In genomic region chr9:100428871-100429654, GRCh38 we compare ENCODE assay signal across 9 cellular contexts. TPM values are rescaled to one million over a fixed set of nuclear protein-coding genes. Genes with fewer than 3 reads are reported as not detected.
A peak's percentile ranks its signal among the peaks of the same experiment; 100 is the strongest.
DNase-seq lines count a peak whose midpoint lies in the region; ATAC-seq and TF ChIP-seq lines count a peak whose summit lies in the region.
"Had no signal": no experiment of that assay in that cellular context is flagged by ENCODE, and none has a peak within 500 bp of the region (broad histone marks: within the 10 kb centered on the region; RNA-seq: fewer than 3 reads in every experiment).

No MANE protein-coding gene starts in this region.

- TF ChIP-seq CTCF in fibroblast of mammary gland (conservative IDR thresholded peaks at IDR 0.05; ENCODE audit: control insufficient read depth, insufficient read depth, low read depth, low read length): no peak
- TF ChIP-seq CTCF in osteoblast (IDR thresholded peaks at IDR 0.05; ENCODE audit: extremely low read depth, low read depth, low read length): no peak

- H3K79me2 ChIP-seq in osteoblast (ENCODE audit: insufficient read depth, low read length): peaks cover 59% of the 10 kb centered on the region

- H3K27me3 ChIP-seq in SJCRH30: no peaks in the 10 kb centered on the region
- no peaks in the 10 kb centered on the region for H3K27me3 ChIP-seq in osteoblast (ENCODE audit: insufficient read depth, low read length)

- H3K9me3 ChIP-seq in SJCRH30 (replicated peaks) (no peaks in the 10 kb centered on the region), osteoblast (ENCODE audit: low read depth, low read length) (no peaks in the 10 kb centered on the region)

- H3K27ac ChIP-seq in SJCRH30 (peak overlapping the region; percentile 53), osteoblast (ENCODE audit: low read depth, low read length) (peak overlapping the region; percentile 97)

- H3K4me3 ChIP-seq in SJCRH30 (no peak overlapping the region), fibroblast of mammary gland (ENCODE audit: control insufficient read depth, low read depth, low read length) (peak overlapping the region; percentile 83), osteoblast (ENCODE audit: insufficient read depth, low read length) (peak overlapping the region; percentile 87)

- H4K20me1 ChIP-seq in osteoblast (ENCODE audit: insufficient read depth, low read length): peaks cover 11% of the 10 kb centered on the region

- peak; percentile 65 for DNase-seq in DMS53 (lab: John Stamatoyannopoulos, UW)
- DNase-seq in SJCRH30: peak; percentile 58 to 79
- DNase-seq in fibroblast of mammary gland (ENCODE audit: low read depth): peak; percentile 100
- DNase-seq in osteoblast (ENCODE audit: insufficient read length, low spot score, missing footprints): peak; percentile 95
- no peak for DNase-seq in stimulated activated CD4-positive, alpha-beta T cell treated with anti-CD3 and anti-CD28 coated beads, Interleukin-15, amount 100 ng/mL, for 24 hours
- DNase-seq in NCI-H2196 treated with DMSO at 0.1 percent for 48 hours (lab: John Stamatoyannopoulos, UW; ENCODE audit: unreplicated experiment): no peak
- no peak for DNase-seq in activated CD4-positive, alpha-beta T cell treated with anti-CD3 and anti-CD28 coated beads for 1 hour

- H3K4me1 ChIP-seq in SJCRH30 (peaks cover 19% of the 10 kb centered on the region), osteoblast (ENCODE audit: insufficient read depth, low read length) (peaks cover 41% of the 10 kb centered on the region)

- H3K36me3 ChIP-seq in SJCRH30 (peaks cover 10% of the 10 kb centered on the region; the same call in 1 of the 2 replicates), osteoblast (ENCODE audit: insufficient read depth, low read length) (no peaks in the 10 kb centered on the region)

- no peak overlapping the region for H2AFZ ChIP-seq in osteoblast (ENCODE audit: low read length)

- no peak for ATAC-seq in HG03378 (IDR thresholded peaks at IDR 0.05; ENCODE audit: unreplicated experiment)

- peak overlapping the region; percentile 83 for H3K4me2 ChIP-seq in osteoblast (ENCODE audit: insufficient read depth, low read length)

RNA-seq across cellular contexts. Expression of gene MSANTD3, which starts 2.1 kb away (rescaled TPM):
- 57.0 and 63.9 TPM in 2 replicates for total RNA-seq in SJCRH30 (2014; rRNA removed; shearing (Covaris generic))
- total RNA-seq in osteoblast: 67.3 and 76.3 TPM in 2 replicates

RNA-seq across cellular contexts. Expression of gene TMEFF1, which starts 43.9 kb away (rescaled TPM):
- 19.8 and 20.6 TPM in 2 replicates for total RNA-seq in SJCRH30 (2014; rRNA removed; shearing (Covaris generic))
- total RNA-seq in osteoblast: 0.72 and 1.2 TPM in 2 replicates
- total RNA-seq: mononuclear cell had no signal

Comparison
In these comparisons a context has a peak if more than half of its experiments do, and no peak if none do; other contexts are left out.
1. DNase-seq: peak in DMS53 (single experiment), SJCRH30 (2 of 2), fibroblast of mammary gland (single experiment) and osteoblast (single experiment); none in stimulated activated CD4-positive, alpha-beta T cell treated with anti-CD3 and anti-CD28 coated beads, Interleukin-15, amount 100 ng/mL, for 24 hours (single experiment), NCI-H2196 treated with DMSO at 0.1 percent for 48 hours (single experiment) and activated CD4-positive, alpha-beta T cell treated with anti-CD3 and anti-CD28 coated beads for 1 hour (single experiment).